ENCODE assay signal across 16 cellular contexts in the genomic region with DNA sequence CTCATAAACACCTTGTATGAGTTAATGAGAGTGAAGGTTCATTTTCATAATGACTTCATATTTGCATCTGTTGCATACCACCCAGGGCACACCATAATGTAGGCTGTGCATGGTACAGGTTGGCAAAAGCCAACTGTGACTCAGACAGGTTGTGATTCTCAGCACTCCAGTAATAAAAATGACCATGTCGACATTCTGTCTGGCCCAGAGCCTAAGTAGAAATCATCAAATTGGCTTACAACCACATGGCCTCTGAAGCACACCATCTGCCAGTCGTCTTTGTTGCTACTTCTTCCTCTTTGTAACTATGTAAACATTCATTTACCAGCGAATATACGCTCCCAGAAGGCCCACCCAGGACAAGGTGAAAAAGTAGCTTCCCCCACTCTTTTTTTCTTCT.
DNase-seq lines count a peak whose midpoint lies in the region; ATAC-seq and TF ChIP-seq lines count a peak whose summit lies in the region.
"Had no signal": no experiment of that assay in that cellular context is flagged by ENCODE, and none has a peak within 500 bp of the region (broad histone marks: within the 10 kb centered on the region; RNA-seq: fewer than 3 reads in every experiment).

No MANE protein-coding gene starts in this region.

- no peaks in the 10 kb centered on the region for H3K27me3 ChIP-seq in colonic mucosa
- no peaks in the 10 kb centered on the region for H3K27me3 ChIP-seq in spleen (replicated peaks in 1 of 7)
- H3K27me3 ChIP-seq: esophagus squamous epithelium had no signal

- H3K4me1 ChIP-seq in mucosa of descending colon (ENCODE audit: low read depth): no peaks in the 10 kb centered on the region
- H3K4me1 ChIP-seq in colonic mucosa: no peaks in the 10 kb centered on the region
- H3K4me1 ChIP-seq in spleen: no peaks in the 10 kb centered on the region
- H3K4me1 ChIP-seq: esophagus squamous epithelium had no signal

- WGBS in spleen, 5 donors: 53 to 65% (median 58%) methylated on average over 4 of the region's 4 CpGs

- no peaks in the 10 kb centered on the region for H3K36me3 ChIP-seq in mucosa of descending colon (ENCODE audit: low read depth)
- no peaks in the 10 kb centered on the region for H3K36me3 ChIP-seq in colonic mucosa
- no peaks in the 10 kb centered on the region for H3K36me3 ChIP-seq in spleen
- H3K36me3 ChIP-seq: esophagus squamous epithelium had no signal

- TF ChIP-seq CTCF in mucosa of descending colon (IDR thresholded peaks at IDR 0.05): no peak
- TF ChIP-seq CTCF in colonic mucosa (IDR thresholded peaks at IDR 0.05): no peak
- no peak for TF ChIP-seq CTCF in spleen (IDR thresholded peaks at IDR 0.05 in 8 of 11, conservative IDR thresholded peaks at IDR 0.05 in 3 of 11)

- intact Hi-C loops in mucosa of descending colon (cut with DNase I, micrococcal nuclease) (no loop called here), colonic mucosa (cut with DNase I) (no loop called here), spleen (cut with DNase I; ENCODE audit: low total_unique reads) (no loop called here)

- H3K4me3 ChIP-seq in mucosa of descending colon: no peak overlapping the region
- no peak overlapping the region for H3K4me3 ChIP-seq in colonic mucosa
- H3K4me3 ChIP-seq in spleen: no peak overlapping the region
- H3K4me3 ChIP-seq: esophagus squamous epithelium had no signal

- no peak overlapping the region for H3K9ac ChIP-seq in colonic mucosa (ENCODE audit: low read depth in 2 of 2, low read length in 2 of 2)

- TF ChIP-seq POLR2A in spleen (IDR thresholded peaks at IDR 0.05): no peak

- ATAC-seq in mucosa of descending colon (peak; percentile 67), HG03095 (IDR thresholded peaks at IDR 0.05; ENCODE audit: unreplicated experiment) (no peak)
- ATAC-seq: activated T-cell treated with anti-CD3 and anti-CD28 coated beads, Interleukin-2, amount 50 U/mL, for 72 hours; naive thymus-derived CD8-positive, alpha-beta T cell had no signal

- DNase-seq in Daoy (ENCODE audit: low read depth) (peak; percentile 2), NCI-H226 (peak; percentile 78), astrocyte of the hippocampus (ENCODE audit: low read depth, low spot score) (peak; percentile 3), mucosa of descending colon (peak in 1 of 3 donors; percentile 5), SW480 (ENCODE audit: low spot score) (no peak), colonic mucosa (no peak), spleen (no peak)
- DNase-seq: activated CD4-positive, alpha-beta T cell treated with anti-CD3 and anti-CD28 coated beads, Interleukin-2, amount 10 ng/mL, durations not matched to agents 7 days and 5 days; activated T-cell treated with anti-CD3 and anti-CD28 coated beads, Interleukin-2, amount 50 U/mL, for 72 hours; esophagus squamous epithelium; naive thymus-derived CD8-positive, alpha-beta T cell; NCI-H510A; stimulated activated CD4-positive, alpha-beta T cell treated with anti-CD3 and anti-CD28 coated beads, Interleukin-2, amount 100 ng/mL, for 24 hours; stimulated activated CD8-positive, alpha-beta memory T cell treated with anti-CD3 and anti-CD28 coated beads, Interleukin-4, amount 100 ng/mL, for 48 hours; T1000 had no signal

- no peak overlapping the region for H3K27ac ChIP-seq in colonic mucosa
- no peak overlapping the region for H3K27ac ChIP-seq in spleen
- H3K27ac ChIP-seq: esophagus squamous epithelium had no signal

- no peaks in the 10 kb centered on the region for H3K9me3 ChIP-seq in mucosa of descending colon
- H3K9me3 ChIP-seq in colonic mucosa: no peaks in the 10 kb centered on the region
- H3K9me3 ChIP-seq in spleen: no peaks in the 10 kb centered on the region
- H3K9me3 ChIP-seq: esophagus squamous epithelium had no signal

Comparison
In these comparisons a context has a peak if more than half of its experiments do, and no peak if none do; other contexts are left out.
1. DNase-seq: peak in Daoy (single experiment), NCI-H226 (single experiment) and astrocyte of the hippocampus (single experiment); none in SW480 (single experiment), colonic mucosa (single experiment) and spleen (single experiment).